Comparison of ENCODE assay signal across 11 cellular contexts in the genomic region with DNA sequence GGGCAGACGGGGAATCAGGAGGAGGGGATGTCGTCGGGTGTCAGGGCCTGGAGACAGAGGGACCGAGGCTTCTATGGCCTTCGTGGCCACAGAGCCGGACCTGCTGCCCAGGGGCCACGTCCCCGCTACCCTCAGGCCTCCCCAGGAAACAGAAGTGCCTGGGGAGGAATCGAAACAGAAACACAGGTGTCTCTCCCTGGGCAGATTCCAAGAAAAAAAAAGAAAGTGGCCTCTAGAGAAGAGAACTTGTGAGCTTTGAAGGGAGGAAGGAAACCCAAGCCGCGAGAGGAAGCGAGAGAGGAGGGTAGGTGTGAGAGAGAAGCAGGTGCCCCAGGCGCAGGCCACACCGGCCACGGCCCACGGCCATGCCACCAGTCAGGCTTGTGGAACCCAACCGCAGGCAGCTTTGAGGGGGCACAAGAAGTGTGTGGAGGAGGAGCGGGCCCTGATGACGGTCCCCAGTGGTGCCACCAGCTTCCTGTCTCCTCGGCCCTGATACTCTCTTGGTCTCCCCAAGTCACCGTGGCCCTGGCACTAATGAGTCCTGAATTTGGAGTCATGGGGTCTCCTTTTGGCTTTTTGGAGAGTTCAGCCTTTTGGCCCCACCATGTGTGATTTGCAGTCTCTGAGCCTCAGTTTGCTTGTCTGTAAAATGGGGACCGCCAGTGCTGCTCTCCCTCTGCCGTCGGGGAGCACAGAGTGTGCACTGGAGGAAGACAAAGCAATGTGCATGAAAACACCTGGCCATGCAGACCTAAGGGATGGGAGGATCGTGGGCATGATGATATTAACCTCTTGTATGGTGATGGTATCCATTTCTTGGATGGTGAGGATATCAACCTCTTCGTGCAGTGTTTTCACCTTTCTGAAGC.
DNase-seq lines count a peak whose midpoint lies in the region; ATAC-seq and TF ChIP-seq lines count a peak whose summit lies in the region.
"Had no signal": no experiment of that assay in that cellular context is flagged by ENCODE, and none has a peak within 500 bp of the region (broad histone marks: within the 10 kb centered on the region; RNA-seq: fewer than 3 reads in every experiment).

No MANE protein-coding gene starts in this region.

- no peak for ATAC-seq in HG03378 (IDR thresholded peaks at IDR 0.05; ENCODE audit: unreplicated experiment)

- DNase-seq in GM20000 (ENCODE audit: low spot score) (peak; percentile 45), NCI-H510A (lab: John Stamatoyannopoulos, UW) (no peak), NCI-H446 treated with DMSO at 0.1 percent for 48 hours (lab: John Stamatoyannopoulos, UW) (no peak), HuH-7.5 (ENCODE audit: low spot score) (no peak)
- peak; percentile 58 to 64 for DNase-seq in activated CD4-positive, alpha-beta T cell treated with anti-CD3 and anti-CD28 coated beads, Interleukin-2, amount 50 U/mL, for 48 hours
- peak; percentile 68 for DNase-seq in central memory CD4-positive, alpha-beta T cell
- peak; percentile 44 for DNase-seq in stimulated activated CD8-positive, alpha-beta memory T cell treated with anti-CD3 and anti-CD28 coated beads, Interleukin-4, amount 100 ng/mL, for 24 hours (ENCODE audit: low read depth)
- DNase-seq: H9, head of caudate nucleus, nucleus accumbens had no signal

- no peak for TF ChIP-seq CTCF in GM20000 (IDR thresholded peaks at IDR 0.05; ENCODE audit: extremely low read depth, missing control alignments)

Comparison
In these comparisons a context has a peak if more than half of its experiments do, and no peak if none do; other contexts are left out.
1. DNase-seq: peak in GM20000 (single experiment), activated CD4-positive, alpha-beta T cell treated with anti-CD3 and anti-CD28 coated beads, Interleukin-2, amount 50 U/mL, for 48 hours (2 of 2), central memory CD4-positive, alpha-beta T cell (single experiment) and stimulated activated CD8-positive, alpha-beta memory T cell treated with anti-CD3 and anti-CD28 coated beads, Interleukin-4, amount 100 ng/mL, for 24 hours (single experiment); none in NCI-H510A (single experiment), NCI-H446 treated with DMSO at 0.1 percent for 48 hours (single experiment) and HuH-7.5 (single experiment).